8 cellular contexts compared by ENCODE assay signal in genomic region chr7:36153571-36154097, GRCh38. TPM values are rescaled to one million over a fixed set of nuclear protein-coding genes. Genes with fewer than 3 reads are reported as not detected.
DNase-seq lines count a peak whose midpoint lies in the region; ATAC-seq and TF ChIP-seq lines count a peak whose summit lies in the region.

No MANE protein-coding gene starts in this region.

- ATAC-seq in HG03159 (IDR thresholded peaks at IDR 0.05; ENCODE audit: unreplicated experiment) (peak; percentile 22), activated B cell treated with CpG ODN at 0.5 μM for 24 hours (ENCODE audit: low read depth) (no peak)

- H3K4me3 ChIP-seq in esophagus squamous epithelium = peak overlapping the region; percentile 61 to 89 (median 76)

- H3K9me3 ChIP-seq in esophagus squamous epithelium = peaks cover 0 to 1% (median 0%) of the 10 kb centered on the region in 3 donors

- H3K27ac Mint-ChIP-seq in activated B cell treated with CpG ODN at 0.5 μM for 24 hours = no peak overlapping the region
- no peak overlapping the region for H3K27ac Mint-ChIP-seq in nephron progenitor cell

- CTCF ChIA-PET in activated B cell treated with CpG ODN at 0.5 μM for 24 hours (lab: Charles Lee) = no interaction called here

- TF ChIP-seq CTCF in activated B cell treated with CpG ODN at 0.5 μM for 24 hours (IDR thresholded peaks at IDR 0.05) = no peak
- no peak for TF ChIP-seq CTCF in esophagus squamous epithelium (IDR thresholded peaks at IDR 0.05)
- TF ChIP-seq CTCF in nephron progenitor cell (IDR thresholded peaks at IDR 0.05) = no peak

- no peaks in the 10 kb centered on the region for H3K36me3 ChIP-seq in esophagus squamous epithelium

- H3K27me3 Mint-ChIP-seq in activated B cell treated with CpG ODN at 0.5 μM for 24 hours = peaks cover 3% of the 10 kb centered on the region
- H3K27me3 Mint-ChIP-seq in nephron progenitor cell (ENCODE audit: low read depth, poor library complexity) = peaks cover 17% of the 10 kb centered on the region

- 11 to 12% methylated on average over 4 to 7 of the region's 32 CpGs for WGBS in esophagus squamous epithelium, 2 donors

- in situ Hi-C loops in KBM-7 (cut with MboI; ENCODE audit: low pct_unique_long_range_greater_than_20kb, low sequenced_read_pairs) = no loop called here

- H3K4me3 Mint-ChIP-seq in activated B cell treated with CpG ODN at 0.5 μM for 24 hours (peak overlapping the region; percentile 80), nephron progenitor cell (peak overlapping the region; percentile 83)

- H3K4me1 ChIP-seq in esophagus squamous epithelium = peaks cover 45 to 63% (median 47%) of the 10 kb centered on the region in 3 donors

- no peaks in the 10 kb centered on the region for H3K36me3 Mint-ChIP-seq in activated B cell treated with CpG ODN at 0.5 μM for 24 hours (ENCODE audit: low read depth)
- no peaks in the 10 kb centered on the region for H3K36me3 Mint-ChIP-seq in nephron progenitor cell (ENCODE audit: low read depth)

- peak overlapping the region; percentile 83 to 91 (median 88) for H3K27ac ChIP-seq in esophagus squamous epithelium

- H3K9me3 Mint-ChIP-seq in activated B cell treated with CpG ODN at 0.5 μM for 24 hours (no peaks in the 10 kb centered on the region), nephron progenitor cell (no peaks in the 10 kb centered on the region)

- no peaks in the 10 kb centered on the region for H3K27me3 ChIP-seq in esophagus squamous epithelium

- intact Hi-C loops in activated B cell treated with CpG ODN at 0.5 μM for 24 hours (cut with micrococcal nuclease) = loop anchor here (1.0 to 10.0 kb wide), 6 partner anchors 166 to 1294 kb away; partner anchors contain the start of genes DPY19L1, ELMO1 and HERPUD2
- intact Hi-C loops in esophagus squamous epithelium (cut with DNase I) = no loop called here

- TF ChIP-seq POLR2A in esophagus squamous epithelium (IDR thresholded peaks at IDR 0.05) = no peak

- POLR2A ChIA-PET in activated B cell treated with CpG ODN at 0.5 μM for 24 hours (lab: Charles Lee) = no interaction called here

- H3K4me1 Mint-ChIP-seq in activated B cell treated with CpG ODN at 0.5 μM for 24 hours (peaks cover 11% of the 10 kb centered on the region), nephron progenitor cell (peaks cover 48% of the 10 kb centered on the region)

- DNase-seq in NCI-H748 (lab: John Stamatoyannopoulos, UW; ENCODE audit: unreplicated experiment) = peak; percentile 52
- no peak for DNase-seq in NCI-H748 treated with DMSO at 0.1 percent for 48 hours (lab: John Stamatoyannopoulos, UW)
- no peak for DNase-seq in activated B cell treated with CpG ODN at 0.5 μM for 24 hours
- no peak for DNase-seq in esophagus squamous epithelium (lab: John Stamatoyannopoulos, UW)
- DNase-seq in nephron progenitor cell = no peak
- DNase-seq in KBM-7 = no peak
- no peak for DNase-seq in NCI-H1694 treated with DMSO at 0.1 percent for 48 hours (lab: John Stamatoyannopoulos, UW)

RNA-seq across cellular contexts. Expression of gene EEPD1, which starts 0.6 kb away (rescaled TPM):
- total RNA-seq in activated B cell treated with CpG ODN at 0.5 μM for 24 hours (0.59 and 0.64 TPM in 2 replicates), esophagus squamous epithelium (10 to 100 TPM in 1 of 4 donors, 1 to 10 TPM in 3; 2.3 to 10.2 (median 4.8) TPM)
